Comparison of ENCODE assay signal across 1 cellular context in the genomic region with DNA sequence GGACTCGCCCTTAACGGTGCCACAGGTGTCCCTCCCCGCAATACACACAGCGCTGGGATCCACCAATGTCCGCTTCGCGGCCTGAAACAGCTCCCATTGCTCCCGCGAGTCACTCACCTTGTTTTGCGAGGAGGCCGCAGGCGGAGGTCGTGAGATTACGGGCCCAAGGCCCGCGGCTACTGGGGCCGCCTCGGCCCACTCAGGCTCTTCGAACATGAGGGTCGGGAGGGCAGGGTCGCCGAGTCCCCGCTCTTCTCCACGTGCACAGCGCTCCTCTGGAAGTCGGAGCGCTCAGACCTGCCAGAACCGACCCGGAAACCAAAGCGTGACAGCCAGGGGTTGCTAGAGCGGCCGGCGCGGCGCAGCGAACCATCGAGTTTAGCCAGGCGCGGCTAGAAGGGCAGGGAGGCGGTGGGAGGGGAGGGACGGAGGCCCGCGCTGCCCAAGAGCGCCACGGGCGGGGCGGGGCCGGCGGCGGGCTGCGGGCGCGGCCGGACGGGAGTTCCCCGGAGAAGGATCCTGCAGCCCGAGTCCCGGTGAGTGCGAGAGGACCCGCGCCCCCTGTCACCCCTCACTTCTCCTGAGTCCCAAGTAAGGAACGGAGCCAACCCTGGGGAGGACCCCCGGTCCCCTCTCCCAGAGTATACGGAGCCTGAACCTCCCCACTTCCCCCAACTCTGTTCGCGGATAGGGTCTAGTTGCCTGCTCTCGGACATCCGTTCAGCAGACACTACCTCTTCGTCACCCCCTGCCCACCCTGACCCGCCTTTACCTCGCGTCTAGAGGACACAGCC.
TF ChIP-seq lines count a peak whose summit lies in the region.

TSS of gene ILK (plus strand) at position 488 of the 794 bp plus-strand sequence. CDS start 498 bp downstream, outside the sequence.
TSS of gene RRP8 (minus strand) at position 330 of the 794 bp plus-strand sequence. CDS start at position 216, 114 bp downstream.

TF ChIP-seq in SK-N-SH, 30 proteins besides CTCF, POLR2A, EP300 and RAD21 (continued from another document):
- TF ChIP-seq, protein P1, sequence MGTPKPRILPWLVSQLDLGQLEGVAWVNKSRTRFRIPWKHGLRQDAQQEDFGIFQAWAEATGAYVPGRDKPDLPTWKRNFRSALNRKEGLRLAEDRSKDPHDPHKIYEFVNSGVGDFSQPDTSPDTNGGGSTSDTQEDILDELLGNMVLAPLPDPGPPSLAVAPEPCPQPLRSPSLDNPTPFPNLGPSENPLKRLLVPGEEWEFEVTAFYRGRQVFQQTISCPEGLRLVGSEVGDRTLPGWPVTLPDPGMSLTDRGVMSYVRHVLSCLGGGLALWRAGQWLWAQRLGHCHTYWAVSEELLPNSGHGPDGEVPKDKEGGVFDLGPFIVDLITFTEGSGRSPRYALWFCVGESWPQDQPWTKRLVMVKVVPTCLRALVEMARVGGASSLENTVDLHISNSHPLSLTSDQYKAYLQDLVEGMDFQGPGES (IDR thresholded peaks at IDR 0.05; ENCODE audit: low read depth, low read length), result no peak
- TF ChIP-seq TCF12 (IDR thresholded peaks at IDR 0.05) (peak; percentile 39; the same call in 1 of the 2 replicates), MAX (IDR thresholded peaks at IDR 0.05; ENCODE audit: low read depth) (peak; percentile 97), CHD2 (IDR thresholded peaks at IDR 0.05; ENCODE audit: low read length, partially characterized antibody) (peak; percentile 77), RCOR1 (IDR thresholded peaks at IDR 0.05; ENCODE audit: low read length) (0 out of 2 replicates have a peak, but pooled peaks have one; percentile 34), SMC3 (IDR thresholded peaks at IDR 0.05; ENCODE audit: low read depth, low read length) (no peak; the same call in none of the 2 replicates), REST (IDR thresholded peaks at IDR 0.05; ENCODE audit: low read depth, low read length) (no peak), YY1 (IDR thresholded peaks at IDR 0.05; ENCODE audit: low read depth) (no peak; the same call in 1 of the 2 replicates), USF1 (IDR thresholded peaks at IDR 0.05; ENCODE audit: borderline replicate concordance, low read depth) (no peak; the same call in 1 of the 2 replicates), ELF1 (IDR thresholded peaks at IDR 0.05) (peak; percentile 91), POLR2AphosphoS5 (IDR thresholded peaks at IDR 0.05; ENCODE audit: low read depth, low read length) (peak; percentile 77), NFIC (IDR thresholded peaks at IDR 0.05; ENCODE audit: borderline replicate concordance) (0 out of 2 replicates have a peak, but pooled peaks have one; percentile 15), SIN3A (IDR thresholded peaks at IDR 0.05; ENCODE audit: borderline replicate concordance, low read depth, low read length) (peak; percentile 99), GATA2 (CRISPR knock-in tag; IDR thresholded peaks at IDR 0.05) (no peak), FOSL2 (IDR thresholded peaks at IDR 0.05; ENCODE audit: borderline replicate concordance, low read depth) (no peak; the same call in 1 of the 2 replicates), RXRA (IDR thresholded peaks at IDR 0.05; ENCODE audit: borderline replicate concordance, low read depth) (no peak), FOXJ3 (CRISPR knock-in tag; IDR thresholded peaks at IDR 0.05) (peak; percentile 70; the same call in 1 of the 2 replicates), ZBTB33 (IDR thresholded peaks at IDR 0.05; ENCODE audit: borderline replicate concordance, low read depth) (peak; percentile 84; the same call in 1 of the 2 replicates)
